9 cellular contexts compared by ENCODE assay signal in the genomic region with DNA sequence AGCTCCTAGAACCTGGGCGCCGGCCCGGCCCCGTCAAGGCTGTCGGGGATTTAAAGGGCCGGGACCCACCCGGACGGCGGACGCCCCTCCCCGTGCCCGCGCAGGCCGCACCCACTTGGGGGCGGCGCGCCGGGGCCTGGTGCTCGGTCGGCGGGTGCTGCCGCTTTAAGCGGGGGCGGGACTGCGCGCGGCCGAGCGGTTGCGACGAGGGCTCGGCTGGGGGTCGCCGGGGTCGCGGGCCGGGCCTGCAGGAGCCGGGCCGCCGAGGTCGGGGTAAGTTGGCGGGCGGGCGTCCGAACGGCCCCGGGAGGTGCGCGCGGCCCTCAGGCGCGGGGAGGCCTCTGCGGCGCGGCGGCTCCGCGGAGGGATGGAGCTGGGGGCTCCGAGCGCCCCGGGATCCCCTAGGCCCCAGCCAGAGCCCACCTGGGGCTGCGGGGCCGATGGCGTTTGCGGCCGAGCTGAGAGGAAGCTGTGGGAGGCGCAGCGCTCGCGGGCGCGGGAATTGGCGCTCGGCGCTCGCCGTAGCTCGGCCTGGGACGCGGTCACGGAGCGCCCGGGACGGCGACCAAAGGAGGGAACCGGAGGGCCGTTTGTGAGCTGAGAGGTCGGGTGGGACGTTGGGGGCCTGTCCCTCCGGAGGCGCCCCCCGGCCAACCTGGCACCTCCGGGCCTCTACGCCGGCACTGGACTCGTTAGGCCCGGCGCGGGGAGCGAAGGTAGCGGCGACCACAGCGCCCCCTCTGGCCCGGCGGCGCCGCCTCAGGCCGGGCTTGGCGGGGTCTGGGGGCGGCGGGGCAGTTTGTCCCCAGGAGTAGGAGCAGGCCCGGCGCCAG. TPM values are rescaled to one million over a fixed set of nuclear protein-coding genes. Genes with fewer than 3 reads are reported as not detected.
A peak's percentile ranks its signal among the peaks of the same experiment; 100 is the strongest.
DNase-seq lines count a peak whose midpoint lies in the region; ATAC-seq, FAIRE-seq and TF ChIP-seq lines count a peak whose summit lies in the region.
"Had no signal": no experiment of that assay in that cellular context is flagged by ENCODE, and none has a peak within 500 bp of the region (broad histone marks: within the 10 kb centered on the region; RNA-seq: fewer than 3 reads in every experiment).

A gene (plus strand): TSS at position 168 of the 833 bp plus-strand sequence. CDS start 2,619 bp downstream, outside the sequence.

- H3K9me3 Mint-ChIP-seq in immature natural killer cell, result peaks cover 0 to 2% (median 0%) of the 10 kb centered on the region in 6 donors

- H3K4me1 ChIP-seq in spleen, result peaks cover 13 to 51% (median 21%) of the 10 kb centered on the region in 6 donors

- FAIRE-seq in bronchial epithelial cell (lab: Jason Lieb, UNC), result no peak
- FAIRE-seq: G401.6 had no signal

- DNase-seq in NCI-H1436 (lab: John Stamatoyannopoulos, UW) (peak; percentile 53), NCI-H1436 treated with DMSO at 0.1 percent for 48 hours (lab: John Stamatoyannopoulos, UW) (no peak), NCI-H1105 (lab: John Stamatoyannopoulos, UW) (peak; percentile 41), WERI-Rb-1 (peak; percentile 75), bronchial epithelial cell (ENCODE audit: low read depth) (peak; percentile 23), immature natural killer cell (peak; percentile 79 to 85 (median 84)), spleen (peak; percentile 95)

- H3K36me3 ChIP-seq in WERI-Rb-1, result peaks cover 36% of the 10 kb centered on the region
- H3K36me3 ChIP-seq in bronchial epithelial cell (ENCODE audit: control insufficient read depth, insufficient read depth, low read length), result peaks cover 5% of the 10 kb centered on the region
- H3K36me3 ChIP-seq in spleen, result peaks cover 0 to 28% (median 23%) of the 10 kb centered on the region in 6 donors

- no peaks in the 10 kb centered on the region for H3K27me3 ChIP-seq in WERI-Rb-1 (ENCODE audit: insufficient read depth, low read depth, severe bottlenecking)
- no peaks in the 10 kb centered on the region for H3K27me3 ChIP-seq in bronchial epithelial cell (ENCODE audit: control insufficient read depth, insufficient read depth, low read length)
- no peaks in the 10 kb centered on the region for H3K27me3 ChIP-seq in spleen (replicated peaks in 1 of 7)

- 0 to 1% (median 0%) methylated on average over 23 to 113 of the region's 113 CpGs for WGBS in spleen, 5 donors

- H3K36me3 Mint-ChIP-seq in immature natural killer cell, result peaks cover 4 to 15% (median 5%) of the 10 kb centered on the region in 3 donors

- TF ChIP-seq CTCF in WERI-Rb-1 (IDR thresholded peaks at IDR 0.05; ENCODE audit: low read depth, low read length) (peak; percentile 77), bronchial epithelial cell (IDR thresholded peaks at IDR 0.05; ENCODE audit: insufficient read depth, low read length, severe bottlenecking) (peak; percentile 89), spleen (IDR thresholded peaks at IDR 0.05 in 8 of 11, conservative IDR thresholded peaks at IDR 0.05 in 3 of 11) (peak; percentile 83 to 99 (median 97))

- H3K4me3 ChIP-seq in WERI-Rb-1 (ENCODE audit: low read depth, low read length), result peak within 1 kb of the TSS; percentile 88
- peak within 1 kb of the TSS; percentile 96 for H3K4me3 ChIP-seq in bronchial epithelial cell (ENCODE audit: low read depth, low read length)
- H3K4me3 ChIP-seq in spleen, result peak within 1 kb of the TSS; percentile 73 to 100 (median 92)

- no peak for TF ChIP-seq POLR2A in spleen (IDR thresholded peaks at IDR 0.05)

- peak; percentile 64 for ATAC-seq in HG02588 (IDR thresholded peaks at IDR 0.05; ENCODE audit: unreplicated experiment)

- H3K27ac ChIP-seq in WERI-Rb-1 (peak within 1 kb of the TSS; percentile 98), spleen (peak within 1 kb of the TSS; percentile 88 to 99 (median 97))

- H3K27ac Mint-ChIP-seq in immature natural killer cell, result peak within 1 kb of the TSS; percentile 88 to 96 (median 94)

- intact Hi-C loops in spleen (cut with DNase I; ENCODE audit: low total_unique reads), result no loop called here

- H3K9me3 ChIP-seq in WERI-Rb-1 (ENCODE audit: severe bottlenecking), result no peaks in the 10 kb centered on the region
- no peaks in the 10 kb centered on the region for H3K9me3 ChIP-seq in spleen

- H3K4me1 Mint-ChIP-seq in immature natural killer cell, result peaks cover 17 to 18% of the 10 kb centered on the region in 2 donors

- H3K27me3 Mint-ChIP-seq in immature natural killer cell (ENCODE audit: low read depth in 3 of 3), result peaks cover 7 to 19% (median 9%) of the 10 kb centered on the region in 3 donors

- H3K4me3 Mint-ChIP-seq in immature natural killer cell, result peak within 1 kb of the TSS; percentile 95 to 98 (median 96)

RNA-seq across cellular contexts. Expression of the gene that starts here (rescaled TPM):
- total RNA-seq in bronchial epithelial cell, result 8.2 and 9.2 TPM in 2 replicates
- 1 to 10 TPM; 1.6 to 6.0 (median 1.8) TPM for polyA plus RNA-seq in immature natural killer cell
- total RNA-seq in spleen, result 10 to 100 TPM; 50.1 to 73.4 (median 60.9) TPM
- 10 to 100 TPM in 1 of 3 donors, 1 to 10 TPM in 2; 8.4 to 14.3 (median 9.2) TPM for polyA plus RNA-seq in spleen
